Comparison of ENCODE assay signal across 1 cellular context in genomic region chr1:229229137-229229720, GRCh38.
TF ChIP-seq lines count a peak whose summit lies in the region.

No MANE protein-coding gene starts in this region.

TF ChIP-seq in GM23338, 12 proteins besides CTCF, POLR2A, EP300 and RAD21 (continued from another document):
- TF ChIP-seq ZNF462 (CRISPR knock-in tag; IDR thresholded peaks at IDR 0.05), result peak; percentile 76
